8 cellular contexts compared by ENCODE assay signal in the genomic region with DNA sequence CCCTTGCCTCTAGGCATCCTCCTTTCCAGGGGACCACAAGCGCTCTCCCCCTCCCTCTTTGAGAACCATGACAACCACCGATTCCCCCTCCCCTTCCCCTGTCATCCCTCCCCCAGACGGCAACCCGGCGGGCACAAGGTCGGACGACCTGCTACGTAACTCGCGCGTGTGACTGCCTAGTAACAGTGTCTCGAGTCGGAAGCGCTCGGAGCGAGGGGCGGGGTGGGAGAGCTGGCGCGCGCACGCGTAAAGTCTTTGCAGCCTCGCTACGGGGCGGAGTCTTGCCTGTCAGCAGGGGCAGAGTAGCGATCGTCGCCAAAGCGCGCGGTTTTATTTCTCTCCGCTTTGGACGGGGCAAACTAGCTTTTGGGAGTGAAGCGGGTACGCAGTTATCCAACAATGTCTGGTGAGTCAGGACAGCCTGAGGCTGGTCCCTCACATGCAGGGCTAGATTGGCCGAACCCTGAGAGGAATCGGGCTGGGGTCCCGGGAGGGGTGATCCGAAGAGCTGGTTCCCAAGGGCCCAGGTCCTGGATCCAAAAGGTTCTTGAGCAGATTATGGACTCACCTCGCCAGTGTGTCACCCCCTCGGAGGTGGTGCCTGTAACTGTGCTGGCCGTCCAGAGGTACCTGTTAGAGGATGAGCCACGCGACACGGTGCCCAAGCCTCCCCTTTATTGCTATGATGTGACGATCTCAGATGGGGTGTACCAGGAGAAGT. TPM values are rescaled to one million over a fixed set of nuclear protein-coding genes. Genes with fewer than 3 reads are reported as not detected.
DNase-seq lines count a peak whose midpoint lies in the region; ATAC-seq lines count a peak whose summit lies in the region.

A gene with protein sequence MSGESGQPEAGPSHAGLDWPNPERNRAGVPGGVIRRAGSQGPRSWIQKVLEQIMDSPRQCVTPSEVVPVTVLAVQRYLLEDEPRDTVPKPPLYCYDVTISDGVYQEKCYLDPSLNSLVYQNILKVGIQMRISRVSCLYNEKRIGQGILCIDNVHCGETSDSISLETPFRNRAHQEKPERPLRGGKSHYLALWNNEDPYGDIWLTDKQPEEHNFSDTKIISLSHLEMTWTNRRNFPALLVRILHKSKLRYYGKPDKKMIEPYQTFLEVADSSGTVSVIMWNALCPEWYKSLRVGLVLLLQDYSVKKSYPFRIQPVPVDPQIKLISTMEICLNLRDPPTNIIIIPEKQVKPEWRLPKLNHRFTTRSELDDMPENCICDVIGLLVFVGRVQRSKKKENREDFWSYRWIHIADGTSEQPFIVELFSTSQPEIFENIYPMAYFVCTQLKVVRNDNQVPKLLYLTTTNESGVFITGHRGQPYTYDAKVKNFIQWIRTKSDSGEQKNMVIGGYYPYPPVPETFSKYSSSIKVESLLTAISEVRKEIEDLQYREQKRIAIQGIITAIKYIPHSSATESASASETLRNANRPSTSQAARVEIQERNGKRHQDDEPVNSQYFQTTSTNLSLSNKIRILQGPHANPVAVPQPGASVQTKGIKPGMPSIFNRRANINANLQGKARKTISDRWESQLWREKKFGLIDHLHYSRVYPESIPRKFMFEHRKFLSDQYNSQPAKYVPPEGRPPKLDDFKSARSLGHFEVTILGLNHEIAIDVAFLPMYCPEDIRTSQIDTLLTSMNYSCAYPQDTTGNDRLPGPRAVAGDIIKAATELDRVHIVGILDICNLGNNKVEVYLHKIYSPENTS (plus strand): TSS at position 297 of the 721 bp plus-strand sequence. CDS start 103 bp downstream, at position 400.

- POLR2A ChIA-PET in activated CD4-positive, alpha-beta memory T cell treated with anti-CD3 and anti-CD28 coated beads, Interleukin-2, amount 10 ng/mL, durations not matched to agents 7 days and 5 days (lab: Charles Lee), result interaction anchor here (1.5 to 2.7 kb wide), 2 partner anchors 9 to 127 kb away, joined by 5 to 9 read pairs; no protein-coding TSS in a partner anchor

- peak; percentile 97 for ATAC-seq in HG02981 (IDR thresholded peaks at IDR 0.05; ENCODE audit: unreplicated experiment)

- peak; percentile 72 for DNase-seq in NCI-H82 (lab: John Stamatoyannopoulos, UW)
- DNase-seq in NCI-H82 treated with DMSO at 0.1 percent for 48 hours (lab: John Stamatoyannopoulos, UW; ENCODE audit: unreplicated experiment), result no peak
- peak; percentile 25 for DNase-seq in NCI-H345 treated with DMSO at 0.1 percent for 48 hours (lab: John Stamatoyannopoulos, UW; ENCODE audit: unreplicated experiment)
- peak; percentile 87 for DNase-seq in activated CD4-positive, alpha-beta memory T cell treated with anti-CD3 and anti-CD28 coated beads, Interleukin-2, amount 10 ng/mL, durations not matched to agents 7 days and 5 days
- peak; percentile 77 for DNase-seq in effector CD4-positive, alpha-beta T cell
- peak; percentile 49 to 51 for DNase-seq in lung microvascular endothelial cell (ENCODE audit: low read depth in 2 of 2)
- DNase-seq in stimulated activated CD4-positive, alpha-beta T cell treated with anti-CD3 and anti-CD28 coated beads, TNF-alpha, amount 100 ng/mL, for 24 hours (ENCODE audit: low read depth in 3 of 3), result peak; percentile 68 to 78 (median 70)

- H3K4me3 Mint-ChIP-seq in activated CD4-positive, alpha-beta memory T cell treated with anti-CD3 and anti-CD28 coated beads, Interleukin-2, amount 10 ng/mL, durations not matched to agents 7 days and 5 days, result peak within 1 kb of the TSS; percentile 84

- H3K4me1 Mint-ChIP-seq in activated CD4-positive, alpha-beta memory T cell treated with anti-CD3 and anti-CD28 coated beads, Interleukin-2, amount 10 ng/mL, durations not matched to agents 7 days and 5 days, result peaks cover 36% of the 10 kb centered on the region

- H3K9me3 Mint-ChIP-seq in activated CD4-positive, alpha-beta memory T cell treated with anti-CD3 and anti-CD28 coated beads, Interleukin-2, amount 10 ng/mL, durations not matched to agents 7 days and 5 days, result no peaks in the 10 kb centered on the region

- CTCF ChIA-PET in activated CD4-positive, alpha-beta memory T cell treated with anti-CD3 and anti-CD28 coated beads, Interleukin-2, amount 10 ng/mL, durations not matched to agents 7 days and 5 days (lab: Charles Lee), result interaction anchor here (1.0 to 1.1 kb wide), 2 partner anchors 8 to 182 kb away, joined by 3 to 4 read pairs; no protein-coding TSS in a partner anchor

- peak within 1 kb of the TSS; percentile 80 for H3K27ac Mint-ChIP-seq in activated CD4-positive, alpha-beta memory T cell treated with anti-CD3 and anti-CD28 coated beads, Interleukin-2, amount 10 ng/mL, durations not matched to agents 7 days and 5 days

- H3K27me3 Mint-ChIP-seq in activated CD4-positive, alpha-beta memory T cell treated with anti-CD3 and anti-CD28 coated beads, Interleukin-2, amount 10 ng/mL, durations not matched to agents 7 days and 5 days, result no peaks in the 10 kb centered on the region

- H3K36me3 Mint-ChIP-seq in activated CD4-positive, alpha-beta memory T cell treated with anti-CD3 and anti-CD28 coated beads, Interleukin-2, amount 10 ng/mL, durations not matched to agents 7 days and 5 days (ENCODE audit: low read depth), result no peaks in the 10 kb centered on the region

RNA-seq across cellular contexts. Expression of the gene that starts here (rescaled TPM):
- 1 to 10 TPM; 7.1 to 9.5 TPM for total RNA-seq in activated CD4-positive, alpha-beta memory T cell treated with anti-CD3 and anti-CD28 coated beads, Interleukin-2, amount 10 ng/mL, durations not matched to agents 7 days and 5 days
- under 0.01 TPM in 2 replicates for total RNA-seq in lung microvascular endothelial cell

Comparison
In these comparisons a context has a peak if more than half of its experiments do, and no peak if none do; other contexts are left out.
1. Peak in DNase-seq in lung microvascular endothelial cell; RNA of the gene not detected or under 1 TPM.